Comparison of ENCODE assay signal across 8 cellular contexts in the genomic region with DNA sequence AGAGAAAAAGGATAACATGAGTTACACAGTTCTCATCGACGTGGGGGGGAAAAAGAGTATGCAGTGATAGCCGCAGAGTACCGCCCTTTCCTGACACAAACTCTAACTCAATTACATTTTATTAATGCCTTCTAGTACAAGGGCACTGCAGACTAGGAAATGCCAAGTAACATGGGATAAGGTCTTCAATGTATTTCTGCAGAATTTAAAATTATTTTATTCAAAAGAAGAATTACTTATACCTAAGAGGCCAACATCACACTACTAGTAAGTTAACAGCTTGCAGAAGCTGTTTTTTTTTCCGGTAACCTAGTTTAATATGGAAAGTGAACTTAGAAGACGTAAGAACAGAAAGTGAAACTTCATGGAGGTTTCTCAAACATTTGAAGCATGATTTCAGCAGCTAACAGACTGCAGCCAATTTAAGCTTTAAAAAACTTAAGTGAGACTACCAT. TPM values are rescaled to one million over a fixed set of nuclear protein-coding genes. Genes with fewer than 3 reads are reported as not detected.
DNase-seq lines count a peak whose midpoint lies in the region; ATAC-seq lines count a peak whose summit lies in the region.

No MANE protein-coding gene starts in this region.

- H3K4me3 ChIP-seq in CD4-positive, CD25-positive, alpha-beta regulatory T cell (ENCODE audit: low read depth, low read length) = peak overlapping the region; percentile 83
- H3K4me3 ChIP-seq in mucosa of stomach (ENCODE audit: low read length) = no peak overlapping the region

- peak in 2 of 3 donors; percentile 62 to 82 for DNase-seq in CD4-positive, CD25-positive, alpha-beta regulatory T cell
- DNase-seq in activated naive CD8-positive, alpha-beta T cell treated with anti-CD3 and anti-CD28 coated beads for 36 hours = peak; percentile 28
- no peak for DNase-seq in hippocampal formation (lab: John Stamatoyannopoulos, UW)
- DNase-seq in COLO668 (lab: John Stamatoyannopoulos, UW; ENCODE audit: unreplicated experiment) = no peak

- peaks cover 35 to 61% (median 47%) of the 10 kb centered on the region in 4 donors for H3K4me1 Mint-ChIP-seq in CD4-positive, CD25-positive, alpha-beta regulatory T cell
- peaks cover 38 to 42% (median 41%) of the 10 kb centered on the region in 3 donors for H3K4me1 Mint-ChIP-seq in IgD-negative memory B cell
- peaks cover 51% of the 10 kb centered on the region for H3K4me1 Mint-ChIP-seq in activated naive CD8-positive, alpha-beta T cell treated with anti-CD3 and anti-CD28 coated beads for 36 hours

- no peaks in the 10 kb centered on the region for H3K27me3 ChIP-seq in CD4-positive, CD25-positive, alpha-beta regulatory T cell (ENCODE audit: control insufficient read depth, insufficient read depth, low read length)
- H3K27me3 ChIP-seq in mucosa of stomach (ENCODE audit: control insufficient read depth, insufficient read depth, low read length) = no peaks in the 10 kb centered on the region

- peaks cover 39% of the 10 kb centered on the region for H3K36me3 Mint-ChIP-seq in CD4-positive, CD25-positive, alpha-beta regulatory T cell
- H3K36me3 Mint-ChIP-seq in IgD-negative memory B cell = peaks cover 4% of the 10 kb centered on the region
- peaks cover 42% of the 10 kb centered on the region for H3K36me3 Mint-ChIP-seq in activated naive CD8-positive, alpha-beta T cell treated with anti-CD3 and anti-CD28 coated beads for 36 hours

- H3K27me3 Mint-ChIP-seq in CD4-positive, CD25-positive, alpha-beta regulatory T cell = peaks cover 5% of the 10 kb centered on the region
- no peaks in the 10 kb centered on the region for H3K27me3 Mint-ChIP-seq in IgD-negative memory B cell
- H3K27me3 Mint-ChIP-seq in activated naive CD8-positive, alpha-beta T cell treated with anti-CD3 and anti-CD28 coated beads for 36 hours = no peaks in the 10 kb centered on the region

- peak overlapping the region; percentile 94 for H3K27ac ChIP-seq in CD4-positive, CD25-positive, alpha-beta regulatory T cell (ENCODE audit: insufficient read depth, low read length, poor library complexity, severe bottlenecking)

- ATAC-seq in CD4-positive, CD25-positive, alpha-beta regulatory T cell (ENCODE audit: low read depth in 2 of 2) = no peak
- ATAC-seq in GM21390 (IDR thresholded peaks at IDR 0.05; ENCODE audit: unreplicated experiment) (no peak), HG03097 (IDR thresholded peaks at IDR 0.05; ENCODE audit: low FRiP score, unreplicated experiment) (no peak)

- H3K4me1 ChIP-seq in CD4-positive, CD25-positive, alpha-beta regulatory T cell (ENCODE audit: control insufficient read depth, insufficient read depth, low read length, poor library complexity, severe bottlenecking) = peaks cover 51% of the 10 kb centered on the region
- H3K4me1 ChIP-seq in mucosa of stomach (ENCODE audit: control insufficient read depth, insufficient read depth, low read length) = peaks cover 22% of the 10 kb centered on the region

- peak overlapping the region; percentile 47 for H3K9ac ChIP-seq in mucosa of stomach (ENCODE audit: low read length)

- peaks cover 0 to 2% (median 0%) of the 10 kb centered on the region in 7 donors for H3K9me3 Mint-ChIP-seq in CD4-positive, CD25-positive, alpha-beta regulatory T cell
- no peaks in the 10 kb centered on the region for H3K9me3 Mint-ChIP-seq in IgD-negative memory B cell
- no peaks in the 10 kb centered on the region for H3K9me3 Mint-ChIP-seq in activated naive CD8-positive, alpha-beta T cell treated with anti-CD3 and anti-CD28 coated beads for 36 hours

- H3K4me3 Mint-ChIP-seq in CD4-positive, CD25-positive, alpha-beta regulatory T cell = peak overlapping the region; percentile 56 to 96 (median 93)
- H3K4me3 Mint-ChIP-seq in IgD-negative memory B cell = peak overlapping the region; percentile 57 to 97 (median 84)
- peak overlapping the region; percentile 91 for H3K4me3 Mint-ChIP-seq in activated naive CD8-positive, alpha-beta T cell treated with anti-CD3 and anti-CD28 coated beads for 36 hours

- H3K9me3 ChIP-seq in CD4-positive, CD25-positive, alpha-beta regulatory T cell (ENCODE audit: control insufficient read depth in 2 of 2, low read length in 2 of 2) = no peaks in the 10 kb centered on the region
- no peaks in the 10 kb centered on the region for H3K9me3 ChIP-seq in mucosa of stomach (ENCODE audit: control insufficient read depth, low read length)

- H3K36me3 ChIP-seq in CD4-positive, CD25-positive, alpha-beta regulatory T cell (ENCODE audit: control insufficient read depth, insufficient read depth, low read length) = peaks cover 55% of the 10 kb centered on the region
- peaks cover 6% of the 10 kb centered on the region for H3K36me3 ChIP-seq in mucosa of stomach (ENCODE audit: control insufficient read depth, insufficient read depth, low read length)

- H3K27ac Mint-ChIP-seq in CD4-positive, CD25-positive, alpha-beta regulatory T cell = peak overlapping the region; percentile 72 to 97 (median 90)
- peak overlapping the region; percentile 43 to 92 (median 91) for H3K27ac Mint-ChIP-seq in IgD-negative memory B cell
- peak overlapping the region; percentile 98 for H3K27ac Mint-ChIP-seq in activated naive CD8-positive, alpha-beta T cell treated with anti-CD3 and anti-CD28 coated beads for 36 hours

RNA-seq across cellular contexts. Expression of gene SETX, which starts 3.9 kb away (rescaled TPM):
- 70.5 TPM for total RNA-seq in CD4-positive, CD25-positive, alpha-beta regulatory T cell
- polyA plus RNA-seq in CD4-positive, CD25-positive, alpha-beta regulatory T cell = 10 to 100 TPM; 22.6 to 31.3 (median 27.3) TPM
- 39.3 TPM for polyA plus RNA-seq in IgD-negative memory B cell
- 10 to 100 TPM; 34.8 to 34.9 TPM for total RNA-seq in activated naive CD8-positive, alpha-beta T cell treated with anti-CD3 and anti-CD28 coated beads for 36 hours

RNA-seq across cellular contexts. Expression of gene TTF1, which starts 55.8 kb away (rescaled TPM):
- total RNA-seq in CD4-positive, CD25-positive, alpha-beta regulatory T cell = 16.9 TPM
- 1 to 10 TPM; 5.1 to 8.1 (median 5.7) TPM for polyA plus RNA-seq in CD4-positive, CD25-positive, alpha-beta regulatory T cell
- 8.6 TPM for polyA plus RNA-seq in IgD-negative memory B cell
- 10 to 100 TPM; 41.5 to 42.2 TPM for total RNA-seq in activated naive CD8-positive, alpha-beta T cell treated with anti-CD3 and anti-CD28 coated beads for 36 hours

RNA-seq across cellular contexts. Expression of gene CFAP77, which starts 59.1 kb away (rescaled TPM):
- not detected for total RNA-seq in CD4-positive, CD25-positive, alpha-beta regulatory T cell
- not detected for polyA plus RNA-seq in CD4-positive, CD25-positive, alpha-beta regulatory T cell
- polyA plus RNA-seq in IgD-negative memory B cell = not detected
- not detected for total RNA-seq in activated naive CD8-positive, alpha-beta T cell treated with anti-CD3 and anti-CD28 coated beads for 36 hours

Comparison
In these comparisons a context has a peak if more than half of its experiments do, and no peak if none do; other contexts are left out.
1. DNase-seq: peak in CD4-positive, CD25-positive, alpha-beta regulatory T cell (2 of 3) and activated naive CD8-positive, alpha-beta T cell treated with anti-CD3 and anti-CD28 coated beads for 36 hours (single experiment); none in hippocampal formation (0 of 2) and COLO668 (single experiment).
2. Peak in every context shown above with its lines, with median percentiles within 50 percentile points of each other: H3K27ac Mint-ChIP-seq and H3K4me3 Mint-ChIP-seq.